15 cellular contexts compared by ENCODE assay signal in genomic region chr3:195372220-195372619, GRCh38.
A peak's percentile ranks its signal among the peaks of the same experiment; 100 is the strongest.
DNase-seq lines count a peak whose midpoint lies in the region; ATAC-seq and TF ChIP-seq lines count a peak whose summit lies in the region.
"Had no signal": no experiment of that assay in that cellular context is flagged by ENCODE, and none has a peak within 500 bp of the region (broad histone marks: within the 10 kb centered on the region; RNA-seq: fewer than 3 reads in every experiment).

No MANE protein-coding gene starts in this region.

- H3K23ac ChIP-seq in trophoblast cell (ENCODE audit: low read length): no peak overlapping the region

- H3K36me3 ChIP-seq in PC-3 (ENCODE audit: low read depth, low read length): no peaks in the 10 kb centered on the region
- H3K36me3 ChIP-seq in mammary epithelial cell (ENCODE audit: insufficient read depth, low read length): peaks cover 5% of the 10 kb centered on the region
- peaks cover 0 to 3% of the 10 kb centered on the region in 2 experiments for H3K36me3 ChIP-seq in trophoblast cell (ENCODE audit: control insufficient read depth in 1 of 2, insufficient read depth in 2 of 2, low read length in 2 of 2)
- peaks cover 0 to 7% (median 0%) of the 10 kb centered on the region in 4 donors for H3K36me3 ChIP-seq in sigmoid colon

- TF ChIP-seq EP300 in sigmoid colon (IDR thresholded peaks at IDR 0.05): no peak

- H4K20me1 ChIP-seq in PC-3 (ENCODE audit: low read length) (no peaks in the 10 kb centered on the region), mammary epithelial cell (ENCODE audit: insufficient read depth, low read length) (no peaks in the 10 kb centered on the region)

- ATAC-seq in PC-3 (peak; percentile 54), foreskin keratinocyte (peak; percentile 98)
- ATAC-seq: GM23338 had no signal

- H3K4me3 ChIP-seq in PC-3 (ENCODE audit: low read length): no peak overlapping the region
- H3K4me3 ChIP-seq in mammary epithelial cell (replicated peaks in 1 of 3; ENCODE audit: insufficient read depth in 1 of 3, low read depth in 2 of 3, low read length in 3 of 3): no peak overlapping the region
- H3K4me3 ChIP-seq in trophoblast cell (ENCODE audit: low read depth, low read length): no peak overlapping the region
- no peak overlapping the region for H3K4me3 ChIP-seq in sigmoid colon
- H3K4me3 ChIP-seq: GM23338 had no signal

- H3K14ac ChIP-seq in trophoblast cell (ENCODE audit: low read length): no peak overlapping the region

- TF ChIP-seq CTCF in PC-3 (conservative IDR thresholded peaks at IDR 0.05; ENCODE audit: low read depth, low read length) (no peak), mammary epithelial cell (conservative IDR thresholded peaks at IDR 0.05 in 1 of 2, IDR thresholded peaks at IDR 0.05 in 1 of 2; ENCODE audit: extremely low read depth in 1 of 2, insufficient read depth in 1 of 2, low read depth in 1 of 2, low read length in 2 of 2) (no peak), foreskin keratinocyte (conservative IDR thresholded peaks at IDR 0.05) (no peak), sigmoid colon (IDR thresholded peaks at IDR 0.05) (no peak)

- H3K9me2 ChIP-seq in PC-3 (replicated peaks; ENCODE audit: low read length): no peaks in the 10 kb centered on the region

- H3K4me1 ChIP-seq in PC-3 (ENCODE audit: insufficient read depth, low read length) (no peaks in the 10 kb centered on the region), mammary epithelial cell (ENCODE audit: insufficient read depth, low read length) (no peaks in the 10 kb centered on the region), foreskin keratinocyte (no peaks in the 10 kb centered on the region), trophoblast cell (ENCODE audit: control insufficient read depth in 1 of 2, insufficient read depth in 2 of 2, low read length in 2 of 2) (no peaks in the 10 kb centered on the region), sigmoid colon (no peaks in the 10 kb centered on the region)
- H3K4me1 ChIP-seq: BE2C had no signal

- no peak overlapping the region for H2BK5ac ChIP-seq in trophoblast cell (ENCODE audit: low read depth, low read length, poor library complexity)

- H3K27me3 ChIP-seq in PC-3 (ENCODE audit: low read length) (no peaks in the 10 kb centered on the region), mammary epithelial cell (ENCODE audit: insufficient read depth, low read length) (no peaks in the 10 kb centered on the region), foreskin keratinocyte (no peaks in the 10 kb centered on the region), trophoblast cell (ENCODE audit: insufficient read depth, low read length) (no peaks in the 10 kb centered on the region), sigmoid colon (no peaks in the 10 kb centered on the region)
- H3K27me3 ChIP-seq: BE2C had no signal

- no peak overlapping the region for H3K4ac ChIP-seq in trophoblast cell (ENCODE audit: low read depth, low read length)

- H2AK5ac ChIP-seq in trophoblast cell (ENCODE audit: low read length): no peak overlapping the region

- CTCF ChIA-PET in PC-3 (lab: Charles Lee): no interaction called here
- CTCF ChIA-PET in mammary epithelial cell (lab: Charles Lee; ENCODE audit: low non-redundant PET): no interaction called here

- in situ Hi-C loops in mammary epithelial cell (cut with MboI; ENCODE audit: low sequenced_read_pairs in 2 of 2): no loop called here

- WGBS in mammary epithelial cell (ENCODE audit: low coverage, missing lambda C conversion rate): 93% methylated on average over 7 of the region's 7 CpGs
- WGBS in trophoblast cell (ENCODE audit: extremely low coverage, insufficient coverage, insufficient read length): no CpG with 5 or more reads among the region's 7 CpGs
- WGBS in sigmoid colon, 2 donors: 98% methylated on average over 7 of the region's 7 CpGs

- intact Hi-C loops in PC-3 (cut with micrococcal nuclease) (no loop called here), mammary epithelial cell (cut with micrococcal nuclease) (loop anchor here (5.0 kb wide), 1 partner anchor 100 kb away; the partner anchor contains the start of gene XXYLT1), sigmoid colon (cut with DNase I) (no loop called here), posterior vena cava (cut with DNase I) (no loop called here)

- H4K8ac ChIP-seq in trophoblast cell (ENCODE audit: low read depth, low read length): no peak overlapping the region

- no peak for TF ChIP-seq POLR2A in sigmoid colon (IDR thresholded peaks at IDR 0.05)

- H3K4me2 ChIP-seq in PC-3 (ENCODE audit: low read length) (no peak overlapping the region), mammary epithelial cell (ENCODE audit: insufficient read depth, low read depth, low read length) (no peak overlapping the region), trophoblast cell (ENCODE audit: low read length) (no peak overlapping the region)
- H3K4me2 ChIP-seq: GM23338 had no signal

- H3K9ac ChIP-seq in PC-3 (ENCODE audit: low read length) (no peak overlapping the region), mammary epithelial cell (ENCODE audit: insufficient read depth, low read length) (no peak overlapping the region), trophoblast cell (ENCODE audit: low read length) (no peak overlapping the region)

- no peak overlapping the region for H3K18ac ChIP-seq in trophoblast cell (ENCODE audit: low read length)

- H3K79me1 ChIP-seq in trophoblast cell (ENCODE audit: low read length): no peaks in the 10 kb centered on the region

- no peak overlapping the region for H2AFZ ChIP-seq in PC-3 (ENCODE audit: low read length)
- H2AFZ ChIP-seq in mammary epithelial cell (ENCODE audit: low read depth, low read length): no peak overlapping the region
- no peak overlapping the region for H2AFZ ChIP-seq in trophoblast cell (ENCODE audit: insufficient read depth, low read length, poor library complexity)
- H2AFZ ChIP-seq: GM23338 had no signal

- no peaks in the 10 kb centered on the region for H3F3A ChIP-seq in PC-3 (ENCODE audit: low read length, unreplicated experiment)

- H3K79me2 ChIP-seq in PC-3 (ENCODE audit: low read length) (peaks cover 4% of the 10 kb centered on the region; the same call in 1 of the 2 replicates), mammary epithelial cell (ENCODE audit: insufficient read depth, low read length) (no peaks in the 10 kb centered on the region), trophoblast cell (ENCODE audit: control insufficient read depth, insufficient read depth, low read length, poor library complexity) (no peaks in the 10 kb centered on the region)

- DNase-seq in PC-3 (peak; percentile 12), mammary epithelial cell (peak; percentile 44), foreskin keratinocyte (peak; percentile 61 to 84), trophoblast cell (peak; percentile 37 to 48), sigmoid colon (no peak), posterior vena cava (ENCODE audit: low spot score) (no peak)
- no peak for DNase-seq in activated naive CD4-positive, alpha-beta T cell treated with Interleukin-2 at 50 U/mL for 16 hours
- DNase-seq: BE2C; CD4-positive, alpha-beta memory T cell; DMS153; DMS79 treated with DMSO at 0.1 percent for 48 hours; EL; H7 had no signal

- H2BK12ac ChIP-seq in trophoblast cell (ENCODE audit: low read length): no peak overlapping the region

- no peak overlapping the region for H3K27ac ChIP-seq in PC-3 (ENCODE audit: low read length)
- H3K27ac ChIP-seq in mammary epithelial cell (ENCODE audit: insufficient read depth, low read depth, low read length): no peak overlapping the region
- no peak overlapping the region for H3K27ac ChIP-seq in foreskin keratinocyte
- no peak overlapping the region for H3K27ac ChIP-seq in trophoblast cell (ENCODE audit: low read depth, low read length)
- H3K27ac ChIP-seq in sigmoid colon: no peak overlapping the region
- H3K27ac ChIP-seq: C4-2B had no signal

- H3K9me3 ChIP-seq in PC-3 (ENCODE audit: low read length) (no peaks in the 10 kb centered on the region), mammary epithelial cell (replicated peaks; ENCODE audit: insufficient read depth, low read length) (no peaks in the 10 kb centered on the region), trophoblast cell (ENCODE audit: insufficient read depth, low read depth, low read length) (no peaks in the 10 kb centered on the region), sigmoid colon (no peaks in the 10 kb centered on the region)
- H3K9me3 ChIP-seq: BE2C had no signal

- no peak overlapping the region for H2BK120ac ChIP-seq in trophoblast cell (ENCODE audit: insufficient read depth, low read length, poor library complexity)

- dilution Hi-C loops in mammary epithelial cell (cut with HindIII; ENCODE audit: low sequenced_read_pairs): no loop called here

- POLR2A ChIA-PET in PC-3 (lab: Charles Lee; ENCODE audit: unreplicated experiment): no interaction called here

- no peak overlapping the region for H4K91ac ChIP-seq in trophoblast cell (ENCODE audit: low read depth, low read length)

- BruUV-seq in PC-3 (replicated peaks; lab: Mats Ljungman, UMichigan): no TSS peak
- no TSS peak for BruUV-seq in mammary epithelial cell (replicated peaks; lab: Mats Ljungman, UMichigan)

- no peak overlapping the region for H4K12ac ChIP-seq in trophoblast cell (ENCODE audit: low read depth, low read length)

Comparison
In these comparisons a context has a peak if more than half of its experiments do, and no peak if none do; other contexts are left out.
1. DNase-seq: peak in PC-3 (single experiment), mammary epithelial cell (single experiment), foreskin keratinocyte (2 of 2) and trophoblast cell (2 of 2); none in sigmoid colon (single experiment), posterior vena cava (single experiment) and activated naive CD4-positive, alpha-beta T cell treated with Interleukin-2 at 50 U/mL for 16 hours (single experiment).